In the genomic region with DNA sequence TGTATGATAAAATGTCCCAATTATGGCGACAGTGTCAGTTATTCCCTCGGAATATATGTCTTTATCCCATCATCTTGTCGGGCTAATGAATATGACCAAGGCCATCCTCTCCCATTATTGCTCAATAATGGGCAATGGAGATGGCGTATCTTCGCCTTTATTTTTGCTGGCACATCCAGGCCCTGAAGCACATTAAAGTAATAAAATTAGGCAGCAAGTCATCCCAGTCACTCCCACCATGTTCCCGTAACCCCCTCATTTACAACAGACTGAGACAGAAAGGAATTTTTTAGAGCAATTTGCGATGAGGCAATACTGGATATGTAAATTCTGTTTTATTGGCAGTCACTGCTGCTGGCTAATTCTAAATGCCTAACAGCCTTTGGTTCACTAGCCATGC, we compare ENCODE assay signal across 21 cellular contexts. TPM values are rescaled to one million over a fixed set of nuclear protein-coding genes. Genes with fewer than 3 reads are reported as not detected.
DNase-seq lines count a peak whose midpoint lies in the region; ATAC-seq, FAIRE-seq and TF ChIP-seq lines count a peak whose summit lies in the region.
"Had no signal": no experiment of that assay in that cellular context is flagged by ENCODE, and none has a peak within 500 bp of the region (broad histone marks: within the 10 kb centered on the region; RNA-seq: fewer than 3 reads in every experiment).

No MANE protein-coding gene starts in this region.

- H3K36me3 ChIP-seq in astrocyte (ENCODE audit: insufficient read depth, low read length) (no peaks in the 10 kb centered on the region), skeletal muscle satellite cell (ENCODE audit: insufficient read depth, low read length) (no peaks in the 10 kb centered on the region)

- no peak overlapping the region for H3K4me2 ChIP-seq in astrocyte (ENCODE audit: low read length)
- peak overlapping the region; percentile 3 for H3K4me2 ChIP-seq in skeletal muscle satellite cell (ENCODE audit: low read length)
- H3K4me2 ChIP-seq: KMS-11 had no signal

- TF ChIP-seq CTCF in astrocyte (IDR thresholded peaks at IDR 0.05; ENCODE audit: insufficient read depth, low read depth, low read length) (no peak), foreskin fibroblast (IDR thresholded peaks at IDR 0.05; ENCODE audit: low read depth, low read length) (no peak)

- FAIRE-seq in astrocyte (lab: Jason Lieb, UNC), result no peak
- FAIRE-seq: bronchial epithelial cell, GM12878 had no signal

- no peak overlapping the region for H3K27ac Mint-ChIP-seq in astrocyte (ENCODE audit: unreplicated experiment)
- no peak overlapping the region for H3K27ac Mint-ChIP-seq in effector memory CD8-positive, alpha-beta T cell
- H3K27ac Mint-ChIP-seq: activated CD4-positive, alpha-beta T cell treated with anti-CD3 and anti-CD28 coated beads for 36 hours; activated naive CD4-positive, alpha-beta T cell treated with anti-CD3 and anti-CD28 coated beads for 36 hours had no signal

- H3K9ac ChIP-seq in astrocyte (ENCODE audit: low read length) (no peak overlapping the region), skeletal muscle satellite cell (ENCODE audit: low read depth, low read length) (peak overlapping the region; percentile 38)
- H3K9ac ChIP-seq: KMS-11 had no signal

- peaks cover 11% of the 10 kb centered on the region for H3K27me3 ChIP-seq in astrocyte (ENCODE audit: insufficient read depth, low read length)
- H3K27me3 ChIP-seq in skeletal muscle satellite cell (ENCODE audit: control insufficient read depth, insufficient read depth, low read length), result peaks cover 18% of the 10 kb centered on the region

- H3K4me1 ChIP-seq in astrocyte (ENCODE audit: insufficient read depth, low read length) (no peaks in the 10 kb centered on the region), skeletal muscle satellite cell (ENCODE audit: control insufficient read depth, insufficient read depth, low read length) (peaks cover 40% of the 10 kb centered on the region)
- H3K4me1 ChIP-seq: psoas muscle had no signal

- H3K27me3 Mint-ChIP-seq in astrocyte (ENCODE audit: low read depth, unreplicated experiment), result peaks cover 6% of the 10 kb centered on the region
- H3K27me3 Mint-ChIP-seq in effector memory CD8-positive, alpha-beta T cell, result peaks cover 26 to 48% of the 10 kb centered on the region in 2 donors

- no peaks in the 10 kb centered on the region for H4K20me1 ChIP-seq in astrocyte (ENCODE audit: insufficient read depth, low read length)

- peaks cover 2% of the 10 kb centered on the region for H3K36me3 Mint-ChIP-seq in astrocyte (ENCODE audit: low read depth, unreplicated experiment)
- no peaks in the 10 kb centered on the region for H3K36me3 Mint-ChIP-seq in effector memory CD8-positive, alpha-beta T cell (ENCODE audit: insufficient read depth)

- H3K4me3 ChIP-seq in astrocyte (ENCODE audit: insufficient read depth, low read depth, low read length), result no peak overlapping the region
- H3K4me3 ChIP-seq in foreskin fibroblast (ENCODE audit: low read depth in 1 of 2, low read length in 2 of 2), result peak overlapping the region in 1 of 2 donors; percentile 24
- no peak overlapping the region for H3K4me3 ChIP-seq in skeletal muscle satellite cell (ENCODE audit: low read length)
- H3K4me3 ChIP-seq: GM12878, psoas muscle had no signal

- H3K9me3 ChIP-seq in astrocyte (ENCODE audit: insufficient read depth, low read depth, low read length) (no peaks in the 10 kb centered on the region), skeletal muscle satellite cell (replicated peaks; ENCODE audit: low read length) (no peaks in the 10 kb centered on the region)
- H3K9me3 ChIP-seq: psoas muscle had no signal

- peaks cover 9% of the 10 kb centered on the region for H3K4me1 Mint-ChIP-seq in astrocyte (ENCODE audit: low read depth, unreplicated experiment)
- peaks cover 6 to 7% of the 10 kb centered on the region in 2 donors for H3K4me1 Mint-ChIP-seq in effector memory CD8-positive, alpha-beta T cell (ENCODE audit: low read depth in 2 of 2)

- H3K9me3 Mint-ChIP-seq in astrocyte (ENCODE audit: unreplicated experiment), result peaks cover 9% of the 10 kb centered on the region
- H3K9me3 Mint-ChIP-seq in effector memory CD8-positive, alpha-beta T cell, result no peaks in the 10 kb centered on the region
- H3K9me3 Mint-ChIP-seq: activated naive CD4-positive, alpha-beta T cell treated with anti-CD3 and anti-CD28 coated beads for 36 hours had no signal

- H2AFZ ChIP-seq in astrocyte (ENCODE audit: low read depth, low read length), result no peak overlapping the region

- ATAC-seq in effector memory CD8-positive, alpha-beta T cell (replicated peaks), result no peak
- ATAC-seq: activated CD4-positive, alpha-beta T cell treated with anti-CD3 and anti-CD28 coated beads for 36 hours; GM12878 had no signal

- DNase-seq in EL (peak; percentile 63), astrocyte (ENCODE audit: low read depth) (peak; percentile 58), foreskin fibroblast (peak; percentile 29 to 62), GOT3 (lab: John Stamatoyannopoulos, UW) (no peak), NOMO-1 treated with dmso at 0.1 percent for 144 hours (lab: John Stamatoyannopoulos, UW; ENCODE audit: unreplicated experiment) (no peak)
- DNase-seq in stimulated activated CD4-positive, alpha-beta T cell treated with anti-CD3 and anti-CD28 coated beads, Interleukin-4, amount 100 ng/mL, for 1 hour, result no peak
- DNase-seq in effector memory CD8-positive, alpha-beta T cell, result no peak
- DNase-seq: activated CD4-positive, alpha-beta T cell treated with anti-CD3 and anti-CD28 coated beads for 36 hours; activated CD8-positive, alpha-beta memory T cell treated with anti-CD3 and anti-CD28 coated beads, Interleukin-2, amount 50 U/mL, for 48 hours; activated naive CD4-positive, alpha-beta T cell treated with anti-CD3 and anti-CD28 coated beads for 36 hours; DND-41; effector CD8-positive, alpha-beta T cell; NCI-H1417; NCI-H226; psoas muscle; SHP77; stimulated activated CD4-positive, alpha-beta T cell treated with anti-CD3 and anti-CD28 coated beads, Interleukin-2, amount 100 ng/mL, for 48 hours had no signal

- H3K4me3 Mint-ChIP-seq in astrocyte (ENCODE audit: unreplicated experiment), result no peak overlapping the region
- no peak overlapping the region for H3K4me3 Mint-ChIP-seq in effector memory CD8-positive, alpha-beta T cell
- H3K4me3 Mint-ChIP-seq: activated CD4-positive, alpha-beta T cell treated with anti-CD3 and anti-CD28 coated beads for 36 hours; activated naive CD4-positive, alpha-beta T cell treated with anti-CD3 and anti-CD28 coated beads for 36 hours had no signal

- no peak overlapping the region for H3K27ac ChIP-seq in astrocyte (ENCODE audit: low read depth, low read length)
- H3K27ac ChIP-seq: KMS-11, psoas muscle had no signal

- H3K79me2 ChIP-seq in astrocyte (ENCODE audit: insufficient read depth, low read length), result no peaks in the 10 kb centered on the region

RNA-seq across cellular contexts. Expression of a gene that starts 35.3 kb away (rescaled TPM):
- total RNA-seq in astrocyte, result 0.22 and 0.30 TPM in 2 replicates
- total RNA-seq in skeletal muscle satellite cell (2012; rRNA removed), result 0.25 TPM in 1 of 2 replicates, not detected in the other
- total RNA-seq: bronchial epithelial cell had no signal

Comparison
In these comparisons a context has a peak if more than half of its experiments do, and no peak if none do; other contexts are left out.
1. DNase-seq: peak in EL (single experiment), astrocyte (single experiment) and foreskin fibroblast (2 of 2); none in stimulated activated CD4-positive, alpha-beta T cell treated with anti-CD3 and anti-CD28 coated beads, Interleukin-4, amount 100 ng/mL, for 1 hour (single experiment), effector memory CD8-positive, alpha-beta T cell (0 of 3), GOT3 (single experiment) and NOMO-1 treated with dmso at 0.1 percent for 144 hours (single experiment).